12 cellular contexts compared by ENCODE assay signal in the genomic region with DNA sequence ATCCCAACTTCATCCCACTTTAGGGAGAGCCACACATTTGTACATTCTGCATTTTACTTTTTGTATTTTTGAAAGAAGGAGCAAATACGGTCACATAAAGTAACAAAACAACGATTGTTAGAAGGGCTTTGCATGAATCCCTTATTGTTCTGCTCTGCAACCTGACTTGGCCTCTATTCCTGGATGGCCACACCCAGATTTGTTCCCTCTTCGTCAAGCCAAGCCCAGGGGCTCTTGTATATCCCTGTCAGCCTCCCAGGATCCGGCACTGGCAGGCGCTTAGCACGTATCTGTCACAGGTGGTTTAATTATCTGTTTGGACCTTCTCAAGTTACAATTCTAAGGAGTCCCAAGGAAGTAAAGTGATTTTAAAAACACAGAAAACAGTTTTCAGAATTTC. TPM values are rescaled to one million over a fixed set of nuclear protein-coding genes. Genes with fewer than 3 reads are reported as not detected.
DNase-seq lines count a peak whose midpoint lies in the region; ATAC-seq, FAIRE-seq and TF ChIP-seq lines count a peak whose summit lies in the region.
"Had no signal": no experiment of that assay in that cellular context is flagged by ENCODE, and none has a peak within 500 bp of the region (broad histone marks: within the 10 kb centered on the region; RNA-seq: fewer than 3 reads in every experiment).

No MANE protein-coding gene starts in this region.

- H3K9me3 ChIP-seq in small intestine (ENCODE audit: control insufficient read depth, low read depth) = peaks cover 2% of the 10 kb centered on the region
- peaks cover 5 to 8% of the 10 kb centered on the region in 2 donors for H3K9me3 ChIP-seq in neuronal stem cell (replicated peaks in 1 of 2; ENCODE audit: control insufficient read depth in 2 of 2, insufficient read depth in 1 of 2, low read depth in 1 of 2, low read length in 2 of 2)

- no peak overlapping the region for H2BK5ac ChIP-seq in neuronal stem cell (ENCODE audit: low read length)

- H3K27ac Mint-ChIP-seq in WTC11 = no peak overlapping the region
- H3K27ac Mint-ChIP-seq: stimulated activated memory B cell treated with anti-CD40 and anti-IgM and Interleukin-4, amounts not matched to agents 10 μg/mL and 1 μg/mL and 100 μg/mL, for 72 hours had no signal

- H2AK5ac ChIP-seq in neuronal stem cell (ENCODE audit: low read depth, low read length) = no peak overlapping the region

- H3K4me2 ChIP-seq in neuronal stem cell (ENCODE audit: insufficient read depth, low read length, poor library complexity, severe bottlenecking) = no peak overlapping the region

- H3K4me1 Mint-ChIP-seq in WTC11 = peaks cover 20% of the 10 kb centered on the region

- H3K4me1 ChIP-seq in small intestine (ENCODE audit: control insufficient read depth in 2 of 2, insufficient read depth in 1 of 2, low read depth in 1 of 2, low read length in 1 of 2) (no peaks in the 10 kb centered on the region), neuronal stem cell (ENCODE audit: control insufficient read depth in 2 of 2, insufficient read depth in 1 of 2, low read depth in 1 of 2, low read length in 2 of 2) (peaks cover 7 to 23% of the 10 kb centered on the region in 2 donors)

- no peaks in the 10 kb centered on the region for H3K79me1 ChIP-seq in neuronal stem cell (ENCODE audit: low read depth, low read length)

- FAIRE-seq in small intestine (lab: Jason Lieb, UNC) = no peak
- FAIRE-seq: H1 had no signal

- H3K18ac ChIP-seq in neuronal stem cell (ENCODE audit: low read length) = no peak overlapping the region

- H3K27me3 Mint-ChIP-seq in WTC11 (ENCODE audit: low read depth) = peaks cover 2% of the 10 kb centered on the region; the same call in 1 of the 2 replicates

- peaks cover 9% of the 10 kb centered on the region for H3K36me3 Mint-ChIP-seq in WTC11

- H3K9me3 Mint-ChIP-seq in WTC11 = peaks cover 40% of the 10 kb centered on the region

- CTCF ChIA-PET in WTC11 (lab: Charles Lee) = no interaction called here

- H3K36me3 ChIP-seq in small intestine (ENCODE audit: control insufficient read depth in 2 of 2, insufficient read depth in 2 of 2, low read length in 2 of 2) (no peaks in the 10 kb centered on the region), neuronal stem cell (replicated peaks in 1 of 2; ENCODE audit: control insufficient read depth in 2 of 2, insufficient read depth in 2 of 2, low read length in 2 of 2) (no peaks in the 10 kb centered on the region)

- DNase-seq in NCI-H187 (lab: John Stamatoyannopoulos, UW) (peak; percentile 12 to 24), WTC11 (ENCODE audit: low spot score) (peak; percentile 3), kidney tubule cell (ENCODE audit: low spot score) (peak; percentile 7), small intestine (peak; percentile 77), neuronal stem cell (ENCODE audit: low spot score) (no peak)
- no peak for DNase-seq in activated naive CD4-positive, alpha-beta T cell treated with anti-CD3 and anti-CD28 coated beads, Interleukin-2, amount 50 U/mL, for 16 hours
- DNase-seq: dermis blood vessel endothelial cell, DND-41 had no signal

- no peak overlapping the region for H4K91ac ChIP-seq in neuronal stem cell (ENCODE audit: low read depth, low read length, poor library complexity)

- ATAC-seq in WTC11 (no peak), HG03378 (IDR thresholded peaks at IDR 0.05; ENCODE audit: unreplicated experiment) (no peak)
- ATAC-seq: stimulated activated memory B cell treated with anti-CD40 and anti-IgM and Interleukin-4, amounts not matched to agents 10 μg/mL and 1 μg/mL and 100 μg/mL, for 72 hours had no signal

- no peak overlapping the region for H3K4ac ChIP-seq in neuronal stem cell (ENCODE audit: low read length)

- H3K27me3 ChIP-seq in small intestine (ENCODE audit: control insufficient read depth in 2 of 2, insufficient read depth in 2 of 2, low read length in 2 of 2) (no peaks in the 10 kb centered on the region), neuronal stem cell (ENCODE audit: control insufficient read depth in 3 of 3, insufficient read depth in 3 of 3, low read depth in 1 of 3, low read length in 3 of 3) (no peaks in the 10 kb centered on the region)

- no peak overlapping the region for H2BK120ac ChIP-seq in neuronal stem cell (ENCODE audit: low read depth, low read length)

- H2AFZ ChIP-seq in neuronal stem cell (ENCODE audit: low read length) = no peak overlapping the region

- no peak overlapping the region for H3K14ac ChIP-seq in neuronal stem cell (ENCODE audit: low read length)

- TF ChIP-seq CTCF in WTC11 (IDR thresholded peaks at IDR 0.05) = no peak

- H3K4me3 Mint-ChIP-seq in WTC11 = no peak overlapping the region
- H3K4me3 Mint-ChIP-seq: stimulated activated memory B cell treated with anti-CD40 and anti-IgM and Interleukin-4, amounts not matched to agents 10 μg/mL and 1 μg/mL and 100 μg/mL, for 72 hours had no signal

- H2BK15ac ChIP-seq in neuronal stem cell (ENCODE audit: low read length) = no peak overlapping the region

- H3K9ac ChIP-seq in neuronal stem cell (ENCODE audit: low read depth, low read length, poor library complexity) = no peak overlapping the region

- no peak overlapping the region for H4K8ac ChIP-seq in neuronal stem cell (ENCODE audit: low read depth, low read length)

- 9 to 50% (median 43%) methylated on average over 6 of the region's 6 CpGs for WGBS in small intestine, 3 donors
- no CpG with 5 or more reads among the region's 6 CpGs for WGBS in neuronal stem cell (ENCODE audit: extremely low coverage in 2 of 2, insufficient read length in 2 of 2, insufficient replicate concordance in 1 of 2), 2 donors

- no peak overlapping the region for H3K23ac ChIP-seq in neuronal stem cell (ENCODE audit: low read depth, low read length, poor library complexity)

- H2BK12ac ChIP-seq in neuronal stem cell (ENCODE audit: low read length) = no peak overlapping the region

- POLR2A ChIA-PET in WTC11 (lab: Charles Lee) = no interaction called here

- no peak overlapping the region for H3K4me3 ChIP-seq in small intestine (ENCODE audit: low read depth in 1 of 2, low read length in 2 of 2)
- H3K4me3 ChIP-seq in neuronal stem cell (ENCODE audit: low read length in 2 of 2) = no peak overlapping the region

- H3K27ac ChIP-seq in small intestine (ENCODE audit: low read depth in 1 of 2, low read length in 1 of 2) (no peak overlapping the region), neuronal stem cell (replicated peaks; ENCODE audit: low read length) (no peak overlapping the region)

TF ChIP-seq in WTC11, 78 proteins besides CTCF, POLR2A, EP300 and RAD21 (continues in another document):
- no peak for TF ChIP-seq CREB1 (CRISPR knock-in tag; IDR thresholded peaks at IDR 0.05)
- TF ChIP-seq FOXJ3 (CRISPR knock-in tag; IDR thresholded peaks at IDR 0.05; ENCODE audit: borderline replicate concordance) = no peak
- TF ChIP-seq TP53 (CRISPR knock-in tag; IDR thresholded peaks at IDR 0.05) = no peak
- TF ChIP-seq, protein P1, sequence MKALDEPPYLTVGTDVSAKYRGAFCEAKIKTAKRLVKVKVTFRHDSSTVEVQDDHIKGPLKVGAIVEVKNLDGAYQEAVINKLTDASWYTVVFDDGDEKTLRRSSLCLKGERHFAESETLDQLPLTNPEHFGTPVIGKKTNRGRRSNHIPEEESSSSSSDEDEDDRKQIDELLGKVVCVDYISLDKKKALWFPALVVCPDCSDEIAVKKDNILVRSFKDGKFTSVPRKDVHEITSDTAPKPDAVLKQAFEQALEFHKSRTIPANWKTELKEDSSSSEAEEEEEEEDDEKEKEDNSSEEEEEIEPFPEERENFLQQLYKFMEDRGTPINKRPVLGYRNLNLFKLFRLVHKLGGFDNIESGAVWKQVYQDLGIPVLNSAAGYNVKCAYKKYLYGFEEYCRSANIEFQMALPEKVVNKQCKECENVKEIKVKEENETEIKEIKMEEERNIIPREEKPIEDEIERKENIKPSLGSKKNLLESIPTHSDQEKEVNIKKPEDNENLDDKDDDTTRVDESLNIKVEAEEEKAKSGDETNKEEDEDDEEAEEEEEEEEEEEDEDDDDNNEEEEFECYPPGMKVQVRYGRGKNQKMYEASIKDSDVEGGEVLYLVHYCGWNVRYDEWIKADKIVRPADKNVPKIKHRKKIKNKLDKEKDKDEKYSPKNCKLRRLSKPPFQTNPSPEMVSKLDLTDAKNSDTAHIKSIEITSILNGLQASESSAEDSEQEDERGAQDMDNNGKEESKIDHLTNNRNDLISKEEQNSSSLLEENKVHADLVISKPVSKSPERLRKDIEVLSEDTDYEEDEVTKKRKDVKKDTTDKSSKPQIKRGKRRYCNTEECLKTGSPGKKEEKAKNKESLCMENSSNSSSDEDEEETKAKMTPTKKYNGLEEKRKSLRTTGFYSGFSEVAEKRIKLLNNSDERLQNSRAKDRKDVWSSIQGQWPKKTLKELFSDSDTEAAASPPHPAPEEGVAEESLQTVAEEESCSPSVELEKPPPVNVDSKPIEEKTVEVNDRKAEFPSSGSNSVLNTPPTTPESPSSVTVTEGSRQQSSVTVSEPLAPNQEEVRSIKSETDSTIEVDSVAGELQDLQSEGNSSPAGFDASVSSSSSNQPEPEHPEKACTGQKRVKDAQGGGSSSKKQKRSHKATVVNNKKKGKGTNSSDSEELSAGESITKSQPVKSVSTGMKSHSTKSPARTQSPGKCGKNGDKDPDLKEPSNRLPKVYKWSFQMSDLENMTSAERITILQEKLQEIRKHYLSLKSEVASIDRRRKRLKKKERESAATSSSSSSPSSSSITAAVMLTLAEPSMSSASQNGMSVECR (CRISPR knock-in tag; IDR thresholded peaks at IDR 0.05; ENCODE audit: borderline replicate concordance) = no peak
- TF ChIP-seq ZNF121 (CRISPR knock-in tag; IDR thresholded peaks at IDR 0.05) = no peak
- TF ChIP-seq, protein P2, sequence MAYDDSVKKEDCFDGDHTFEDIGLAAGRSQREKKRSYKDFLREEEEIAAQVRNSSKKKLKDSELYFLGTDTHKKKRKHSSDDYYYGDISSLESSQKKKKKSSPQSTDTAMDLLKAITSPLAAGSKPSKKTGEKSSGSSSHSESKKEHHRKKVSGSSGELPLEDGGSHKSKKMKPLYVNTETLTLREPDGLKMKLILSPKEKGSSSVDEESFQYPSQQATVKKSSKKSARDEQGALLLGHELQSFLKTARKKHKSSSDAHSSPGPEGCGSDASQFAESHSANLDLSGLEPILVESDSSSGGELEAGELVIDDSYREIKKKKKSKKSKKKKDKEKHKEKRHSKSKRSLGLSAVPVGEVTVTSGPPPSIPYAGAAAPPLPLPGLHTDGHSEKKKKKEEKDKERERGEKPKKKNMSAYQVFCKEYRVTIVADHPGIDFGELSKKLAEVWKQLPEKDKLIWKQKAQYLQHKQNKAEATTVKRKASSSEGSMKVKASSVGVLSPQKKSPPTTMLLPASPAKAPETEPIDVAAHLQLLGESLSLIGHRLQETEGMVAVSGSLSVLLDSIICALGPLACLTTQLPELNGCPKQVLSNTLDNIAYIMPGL (CRISPR knock-in tag; IDR thresholded peaks at IDR 0.05) = no peak
- no peak for TF ChIP-seq ZNF263 (CRISPR knock-in tag; IDR thresholded peaks at IDR 0.05; ENCODE audit: low read depth)
- TF ChIP-seq MYBL2 (CRISPR knock-in tag; IDR thresholded peaks at IDR 0.05) = no peak
- no peak for TF ChIP-seq NR1H2 (CRISPR knock-in tag; IDR thresholded peaks at IDR 0.05)
- no peak for TF ChIP-seq JAZF1 (CRISPR knock-in tag; IDR thresholded peaks at IDR 0.05)
- TF ChIP-seq ZNF317 (CRISPR knock-in tag; IDR thresholded peaks at IDR 0.05; ENCODE audit: borderline replicate concordance, low read depth) = no peak

RNA-seq across cellular contexts. Expression of a gene that starts 28.0 kb away (rescaled TPM):
- not detected in 3 replicates for total RNA-seq in WTC11 (2021)
- polyA plus RNA-seq in small intestine = not detected
- not detected for polyA plus RNA-seq in neuronal stem cell (2013, experiment 1 of 2)
- 0.10 TPM for polyA plus RNA-seq in neuronal stem cell (2013, experiment 2 of 2)
- total RNA-seq: dermis blood vessel endothelial cell; H1; T-helper 1 cell treated with Interleukin-12 subunit alpha and Interleukin-12 subunit beta and Interleukin-4 antibody, amounts not matched to agents 30 ng/mL and 1 ng/mL, for 36 hours had no signal
- polyA plus RNA-seq: H1 had no signal

Comparison
In these comparisons a context has a peak if more than half of its experiments do, and no peak if none do; other contexts are left out.
1. DNase-seq: peak in NCI-H187 (2 of 2), WTC11 (single experiment), kidney tubule cell (single experiment) and small intestine (single experiment); none in neuronal stem cell (single experiment) and activated naive CD4-positive, alpha-beta T cell treated with anti-CD3 and anti-CD28 coated beads, Interleukin-2, amount 50 U/mL, for 16 hours (single experiment).